In the genomic region with DNA sequence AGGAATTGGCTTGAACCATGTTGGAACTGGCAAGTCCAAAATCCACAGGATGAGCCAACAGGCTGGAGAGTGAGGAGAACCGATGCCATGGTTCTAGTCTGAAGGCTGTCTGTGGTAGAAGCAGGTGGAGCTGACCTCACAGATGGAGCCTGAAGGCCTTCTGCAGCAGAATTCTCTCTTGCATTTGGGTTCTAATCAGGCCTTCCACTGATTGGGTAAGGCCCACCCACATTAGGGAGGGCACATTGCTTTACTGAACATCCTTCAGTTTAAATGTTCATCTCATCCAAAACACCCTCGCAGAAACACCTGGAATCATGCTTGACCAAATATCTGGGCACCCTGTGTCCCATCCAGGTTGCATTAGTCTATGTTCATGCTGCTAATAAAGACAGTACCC, we compare ENCODE assay signal across 26 cellular contexts. TPM values are rescaled to one million over a fixed set of nuclear protein-coding genes. Genes with fewer than 3 reads are reported as not detected.
DNase-seq lines count a peak whose midpoint lies in the region; ATAC-seq, FAIRE-seq and TF ChIP-seq lines count a peak whose summit lies in the region.
"Had no signal": no experiment of that assay in that cellular context is flagged by ENCODE, and none has a peak within 500 bp of the region (broad histone marks: within the 10 kb centered on the region; RNA-seq: fewer than 3 reads in every experiment).

No MANE protein-coding gene starts in this region.

- no peaks in the 10 kb centered on the region for H3K9me3 ChIP-seq in right cardiac atrium (ENCODE audit: control insufficient read depth, low read length)
- no peaks in the 10 kb centered on the region for H3K9me3 ChIP-seq in HEK293 (ENCODE audit: control insufficient read depth, insufficient read depth, low read depth, low read length)
- no peaks in the 10 kb centered on the region for H3K9me3 ChIP-seq in K562 (replicated peaks; ENCODE audit: control insufficient read depth, insufficient read depth, low read depth, low read length)
- no peaks in the 10 kb centered on the region for H3K9me3 ChIP-seq in neural progenitor cell (ENCODE audit: low read depth)
- H3K9me3 ChIP-seq: A549, BE2C, HAP-1 had no signal

- no peaks in the 10 kb centered on the region for H3K9me1 ChIP-seq in K562 (ENCODE audit: control insufficient read depth, insufficient read depth, low read length)

- H3K79me2 ChIP-seq in K562 (ENCODE audit: control insufficient read depth, insufficient read depth, low read length) (no peaks in the 10 kb centered on the region), neural progenitor cell (ENCODE audit: low read depth) (no peaks in the 10 kb centered on the region)

- H3K27me3 Mint-ChIP-seq in neural progenitor cell (ENCODE audit: insufficient read depth, low read depth), result peaks cover 13% of the 10 kb centered on the region
- H3K27me3 Mint-ChIP-seq: CD4-positive, alpha-beta T cell had no signal

- H3K36me3 ChIP-seq in HEK293 (ENCODE audit: control insufficient read depth in 2 of 2, insufficient read depth in 1 of 2, low read length in 2 of 2) (no peaks in the 10 kb centered on the region), K562 (ENCODE audit: control insufficient read depth, insufficient read depth, low read length) (no peaks in the 10 kb centered on the region), neural progenitor cell (no peaks in the 10 kb centered on the region)
- H3K36me3 ChIP-seq: BE2C; BLaER1 treated with 17β-estradiol and CSF1 and Interleukin-3, amounts not matched to agents 10 nM and 100 nM; HAP-1 had no signal

- no peak overlapping the region for H3K27ac ChIP-seq in right cardiac atrium (ENCODE audit: low read length)
- no peak overlapping the region for H3K27ac ChIP-seq in HEK293 (ENCODE audit: extremely low read depth, low read depth, low read length)
- no peak overlapping the region for H3K27ac ChIP-seq in K562 (ENCODE audit: extremely low read depth, low read depth, low read length)
- no peak overlapping the region for H3K27ac ChIP-seq in neural progenitor cell
- H3K27ac ChIP-seq: A549; BLaER1 treated with 17β-estradiol and CSF1 and Interleukin-3, amounts not matched to agents 10 nM and 100 nM had no signal

- BruUV-seq in K562 (replicated peaks; lab: Mats Ljungman, UMichigan), result no TSS peak

- peak overlapping the region; percentile 66 for H3K27ac Mint-ChIP-seq in neural progenitor cell
- H3K27ac Mint-ChIP-seq: CD14-positive monocyte; CD4-positive, alpha-beta T cell; CD8-positive, alpha-beta memory T cell; GM23338 had no signal

- H2AFZ ChIP-seq in K562 (ENCODE audit: low read depth, low read length), result no peak overlapping the region
- H2AFZ ChIP-seq in neural progenitor cell (replicated peaks), result no peak overlapping the region
- H2AFZ ChIP-seq: GM23338 had no signal

- no peaks in the 10 kb centered on the region for H3F3A ChIP-seq in neural progenitor cell (ENCODE audit: low read depth)

- no peaks in the 10 kb centered on the region for H3K27me3 ChIP-seq in right cardiac atrium (ENCODE audit: control insufficient read depth, insufficient read depth)
- peaks cover 2 to 25% of the 10 kb centered on the region in 2 experiments; a peak in 3 of 5 replicates for H3K27me3 ChIP-seq in K562 (ENCODE audit: control insufficient read depth in 2 of 2, insufficient read depth in 2 of 2, low read length in 2 of 2)
- no peaks in the 10 kb centered on the region for H3K27me3 ChIP-seq in neural progenitor cell
- H3K27me3 ChIP-seq: BE2C had no signal

- ATAC-seq in right cardiac atrium (no peak), K562 (no peak)
- ATAC-seq: A549, GM12878, GM23338 had no signal

- no peak for TF ChIP-seq RAD21 in K562 (CRISPR knock-in tag; conservative IDR thresholded peaks at IDR 0.05 in 1 of 2, IDR thresholded peaks at IDR 0.05 in 1 of 2)

- WGBS in right cardiac atrium, result 99% methylated on average over 2 of the region's 2 CpGs
- 0% methylated on average over 2 of the region's 2 CpGs for WGBS in K562 (ENCODE audit: insufficient coverage, low coverage, missing lambda C conversion rate)

- CTCF ChIA-PET in HEK293 (lab: Yijun Ruan, JAX) (no interaction called here), K562 (lab: Yijun Ruan, JAX; ENCODE audit: low intra/inter-chr PET ratio) (no interaction called here)

- no peak for TF ChIP-seq EP300 in K562 (IDR thresholded peaks at IDR 0.05; ENCODE audit: low read length)

- no peak overlapping the region for H3K4me3 Mint-ChIP-seq in neural progenitor cell
- H3K4me3 Mint-ChIP-seq: CD14-positive monocyte; CD4-positive, alpha-beta T cell; CD8-positive, alpha-beta memory T cell; GM23338 had no signal

- H3K9ac ChIP-seq in K562 (ENCODE audit: insufficient read depth in 1 of 2, low read depth in 2 of 2, low read length in 2 of 2) (no peak overlapping the region), neural progenitor cell (no peak overlapping the region)
- H3K9ac ChIP-seq: BLaER1 treated with 17β-estradiol and CSF1 and Interleukin-3, amounts not matched to agents 10 nM and 100 nM had no signal

- POLR2A ChIA-PET in HEK293 (lab: Yijun Ruan, JAX), result no interaction called here
- POLR2A ChIA-PET in K562 (lab: Yijun Ruan, JAX), result no interaction called here

- no peak overlapping the region for H3K4me2 ChIP-seq in K562 (ENCODE audit: insufficient read depth, low read length)
- H3K4me2 ChIP-seq in neural progenitor cell, result no peak overlapping the region
- H3K4me2 ChIP-seq: A549; BLaER1 treated with 17β-estradiol and CSF1 and Interleukin-3, amounts not matched to agents 10 nM and 100 nM; GM23338 had no signal

- no peak for TF ChIP-seq POLR2A in K562 (conservative IDR thresholded peaks at IDR 0.05)

- in situ Hi-C loops in K562 (cut with MboI), result no loop called here

- TF ChIP-seq CTCF in HEK293 (tag by site-specific recombination; IDR thresholded peaks at IDR 0.05) (no peak), K562 (IDR thresholded peaks at IDR 0.05 in 2 of 3, conservative IDR thresholded peaks at IDR 0.05 in 1 of 3; ENCODE audit: insufficient read depth in 2 of 3, low read depth in 1 of 3, low read length in 3 of 3) (no peak), neural progenitor cell (IDR thresholded peaks at IDR 0.05) (no peak)

- H3K9me3 Mint-ChIP-seq in neural progenitor cell, result peaks cover 22% of the 10 kb centered on the region
- H3K9me3 Mint-ChIP-seq: CD4-positive, alpha-beta T cell had no signal

- no peak for FAIRE-seq in K562 (lab: Jason Lieb, UNC)
- FAIRE-seq: A549, D721Med, GM12878, GM18507, H54 had no signal

- no peaks in the 10 kb centered on the region for H3K4me1 ChIP-seq in right cardiac atrium (ENCODE audit: control insufficient read depth, insufficient read depth, low read length)
- no peaks in the 10 kb centered on the region for H3K4me1 ChIP-seq in HEK293 (ENCODE audit: control insufficient read depth, insufficient read depth, low read length)
- peaks cover under 1 to 4% of the 10 kb centered on the region in 2 experiments; a peak in 2 of 5 replicates for H3K4me1 ChIP-seq in K562 (replicated peaks in 1 of 2; ENCODE audit: control insufficient read depth in 2 of 2, insufficient read depth in 2 of 2, low read length in 2 of 2)
- H3K4me1 ChIP-seq in neural progenitor cell, result no peaks in the 10 kb centered on the region
- H3K4me1 ChIP-seq: HAP-1 had no signal

- H3K4me3 ChIP-seq in right cardiac atrium (ENCODE audit: low read length), result no peak overlapping the region
- no peak overlapping the region for H3K4me3 ChIP-seq in HEK293 (ENCODE audit: low read depth, low read length)
- H3K4me3 ChIP-seq in K562, result no peak overlapping the region
- H3K4me3 ChIP-seq in neural progenitor cell, result no peak overlapping the region
- H3K4me3 ChIP-seq: A549; BLaER1 treated with 17β-estradiol and CSF1 and Interleukin-3, amounts not matched to agents 10 nM and 100 nM; GM12878; GM23338; HAP-1 had no signal

- no peaks in the 10 kb centered on the region for H3K36me3 Mint-ChIP-seq in neural progenitor cell
- H3K36me3 Mint-ChIP-seq: CD14-positive monocyte; CD8-positive, alpha-beta memory T cell had no signal

- DNase-seq in cardiac septum (ENCODE audit: low spot score), result peak; percentile 29
- DNase-seq in right cardiac atrium, result no peak
- DNase-seq in K562 (ENCODE audit: extremely low read depth in 1 of 4, low spot score in 3 of 4), result no peak
- DNase-seq in neural progenitor cell (ENCODE audit: low spot score), result no peak
- DNase-seq in activated CD4-positive, alpha-beta T cell treated with anti-CD3 and anti-CD28 coated beads, Interleukin-2, amount 50 U/mL, for 4 hours, result no peak
- no peak for DNase-seq in NCI-H2171 (lab: John Stamatoyannopoulos, UW)
- DNase-seq: 8988T; ACHN; AML-193; BE2C; CD4-positive, alpha-beta T cell; DMS 273 treated with DMSO at 0.1 percent for 48 hours; DMS79; EL; GDM1 had no signal

- intact Hi-C loops in cardiac septum (cut with DNase I), result no loop called here
- intact Hi-C loops in right cardiac atrium (cut with DNase I), result no loop called here
- intact Hi-C loops in K562 (cut with micrococcal nuclease), result no loop called here

- H3K4me1 Mint-ChIP-seq in neural progenitor cell, result peaks cover 9% of the 10 kb centered on the region
- H3K4me1 Mint-ChIP-seq: GM23338 had no signal

- H4K20me1 ChIP-seq in K562 (replicated peaks; ENCODE audit: control insufficient read depth, insufficient read depth, low read length), result no peaks in the 10 kb centered on the region
- H4K20me1 ChIP-seq in neural progenitor cell (ENCODE audit: low read depth), result no peaks in the 10 kb centered on the region

TF ChIP-seq in HEK293, 187 proteins besides CTCF, POLR2A, EP300 and RAD21 (continues in another document):
- no peak for TF ChIP-seq ZNF354C (tag by site-specific recombination; IDR thresholded peaks at IDR 0.05; ENCODE audit: borderline replicate concordance, low read depth)

RNA-seq across cellular contexts. Expression of gene SMIM38, which starts 15.7 kb away (rescaled TPM):
- total RNA-seq in cardiac septum (0.19 TPM), right cardiac atrium (under 1 TPM in 3 of 4 donors, not detected in 1; 0.17 to 0.56 (median 0.25) TPM), K562 (2014; rRNA removed) (0.33 and 1.2 TPM in 2 replicates), K562 (2014; rRNA removed; fragmentation: Illumina TruSeq; extraction: Trizol) (0.06 and 0.15 TPM in 2 replicates), K562 (2015; rRNA removed; fragmentation: Illumina TruSeq; extraction: Trizol) (0.11 and 0.14 TPM in 2 replicates), K562 (2021) (0.27 and 0.38 TPM in 2 replicates), neural progenitor cell (ENCODE audit: low replicate concordance) (1.5 and 2.0 TPM in 2 replicates)
- polyA plus RNA-seq in right cardiac atrium (0.07 TPM), K562 (2011; rRNA removed) (0.34 and 0.99 TPM in 2 replicates), K562 (2014; fragmentation: Illumina TruSeq; extraction: Trizol) (0.21 TPM in 2 replicates), K562 (2014; fragmentation: Nextera tagmentation; extraction: Ambion mirVana) (not detected), K562 (2014; rRNA removed) (0.07 and 0.36 TPM in 2 replicates)
- 4.9 and 7.8 TPM in 2 replicates for total RNA-seq in K562 (2011; cell fraction: chromatin; rRNA removed; ENCODE audit: low replicate concordance)
- 5.0 and 7.9 TPM in 2 replicates for total RNA-seq in K562 (2011; cell fraction: nucleolus; rRNA removed)
- 4.7 and 5.7 TPM in 2 replicates for total RNA-seq in K562 (2011; cell fraction: nucleoplasm; rRNA removed)
- polyA plus RNA-seq in K562 (2011; cell fraction: cytosol; rRNA removed), result 0.35 and 0.67 TPM in 2 replicates
- 1.3 and 4.0 TPM in 2 replicates for polyA plus RNA-seq in K562 (2011; cell fraction: nucleus; rRNA removed)
- 0.12 and 0.68 TPM in 2 replicates for polyA plus RNA-seq in K562 (2012)
- polyA minus RNA-seq in K562 (2011; rRNA and poly(A)+ RNA removed), result 0.24 and 1.5 TPM in 2 replicates
- 1.7 and 1.9 TPM in 2 replicates for polyA minus RNA-seq in K562 (2011; cell fraction: cytosol; rRNA and poly(A)+ RNA removed)
- polyA minus RNA-seq in K562 (2011; cell fraction: nucleus; rRNA and poly(A)+ RNA removed), result 1.1 and 1.3 TPM in 2 replicates
- polyA plus RNA-seq: CD14-positive monocyte; CD8-positive, alpha-beta memory T cell; GM23338 had no signal
